1 cellular context compared by ENCODE assay signal in the genomic region with DNA sequence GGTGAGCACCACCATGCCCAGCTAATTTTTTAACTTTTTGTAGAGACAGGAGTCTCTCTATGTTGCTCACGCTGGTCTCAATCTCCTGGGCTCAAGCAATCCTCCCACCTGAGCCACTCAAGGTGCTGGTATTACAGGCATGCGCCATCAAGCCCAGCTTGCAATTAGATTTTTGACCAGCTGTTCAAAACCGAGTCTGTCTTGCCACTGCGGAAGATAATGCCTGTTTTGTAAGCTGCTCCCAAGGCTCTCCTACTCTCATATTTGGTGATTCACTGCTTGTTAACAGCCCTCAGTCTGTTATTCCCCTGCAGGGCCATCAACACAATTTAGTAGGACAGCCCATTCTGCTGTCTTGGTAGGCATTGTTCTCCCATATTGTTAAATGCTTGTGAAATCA.
TF ChIP-seq lines count a peak whose summit lies in the region.

No MANE protein-coding gene starts in this region.

TF ChIP-seq in GM23338, 12 proteins besides CTCF, POLR2A, EP300 and RAD21 (continued from another document):
- TF ChIP-seq ZNF462 (CRISPR knock-in tag; IDR thresholded peaks at IDR 0.05) = no peak
- no peak for TF ChIP-seq CREB1 (CRISPR knock-in tag; IDR thresholded peaks at IDR 0.05; ENCODE audit: low read depth)
TF ChIP-seq in GM23338: peak in this region for 0.
